In genomic region chr1:224541901-224542610, GRCh38 we compare ENCODE assay signal across 1 cellular context.
TF ChIP-seq lines count a peak whose summit lies in the region.

No MANE protein-coding gene starts in this region.

TF ChIP-seq in SK-N-SH, 30 proteins besides CTCF, POLR2A, EP300 and RAD21 (continued from another document):
- TF ChIP-seq, protein P1, sequence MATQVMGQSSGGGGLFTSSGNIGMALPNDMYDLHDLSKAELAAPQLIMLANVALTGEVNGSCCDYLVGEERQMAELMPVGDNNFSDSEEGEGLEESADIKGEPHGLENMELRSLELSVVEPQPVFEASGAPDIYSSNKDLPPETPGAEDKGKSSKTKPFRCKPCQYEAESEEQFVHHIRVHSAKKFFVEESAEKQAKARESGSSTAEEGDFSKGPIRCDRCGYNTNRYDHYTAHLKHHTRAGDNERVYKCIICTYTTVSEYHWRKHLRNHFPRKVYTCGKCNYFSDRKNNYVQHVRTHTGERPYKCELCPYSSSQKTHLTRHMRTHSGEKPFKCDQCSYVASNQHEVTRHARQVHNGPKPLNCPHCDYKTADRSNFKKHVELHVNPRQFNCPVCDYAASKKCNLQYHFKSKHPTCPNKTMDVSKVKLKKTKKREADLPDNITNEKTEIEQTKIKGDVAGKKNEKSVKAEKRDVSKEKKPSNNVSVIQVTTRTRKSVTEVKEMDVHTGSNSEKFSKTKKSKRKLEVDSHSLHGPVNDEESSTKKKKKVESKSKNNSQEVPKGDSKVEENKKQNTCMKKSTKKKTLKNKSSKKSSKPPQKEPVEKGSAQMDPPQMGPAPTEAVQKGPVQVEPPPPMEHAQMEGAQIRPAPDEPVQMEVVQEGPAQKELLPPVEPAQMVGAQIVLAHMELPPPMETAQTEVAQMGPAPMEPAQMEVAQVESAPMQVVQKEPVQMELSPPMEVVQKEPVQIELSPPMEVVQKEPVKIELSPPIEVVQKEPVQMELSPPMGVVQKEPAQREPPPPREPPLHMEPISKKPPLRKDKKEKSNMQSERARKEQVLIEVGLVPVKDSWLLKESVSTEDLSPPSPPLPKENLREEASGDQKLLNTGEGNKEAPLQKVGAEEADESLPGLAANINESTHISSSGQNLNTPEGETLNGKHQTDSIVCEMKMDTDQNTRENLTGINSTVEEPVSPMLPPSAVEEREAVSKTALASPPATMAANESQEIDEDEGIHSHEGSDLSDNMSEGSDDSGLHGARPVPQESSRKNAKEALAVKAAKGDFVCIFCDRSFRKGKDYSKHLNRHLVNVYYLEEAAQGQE (IDR thresholded peaks at IDR 0.05; ENCODE audit: low read depth, low read length), result no peak
- no peak for TF ChIP-seq CHD2 (IDR thresholded peaks at IDR 0.05; ENCODE audit: low read length, partially characterized antibody)
- TF ChIP-seq SIN3A (IDR thresholded peaks at IDR 0.05; ENCODE audit: borderline replicate concordance, low read depth, low read length), result no peak
- TF ChIP-seq JUND (IDR thresholded peaks at IDR 0.05), result no peak
- no peak for TF ChIP-seq NRF1 (IDR thresholded peaks at IDR 0.05; ENCODE audit: low read depth, low read length)
- no peak for TF ChIP-seq USF1 (IDR thresholded peaks at IDR 0.05; ENCODE audit: borderline replicate concordance, low read depth)
- no peak for TF ChIP-seq RCOR1 (IDR thresholded peaks at IDR 0.05; ENCODE audit: low read length)
- TF ChIP-seq, protein P2, sequence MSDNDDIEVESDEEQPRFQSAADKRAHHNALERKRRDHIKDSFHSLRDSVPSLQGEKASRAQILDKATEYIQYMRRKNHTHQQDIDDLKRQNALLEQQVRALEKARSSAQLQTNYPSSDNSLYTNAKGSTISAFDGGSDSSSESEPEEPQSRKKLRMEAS (IDR thresholded peaks at IDR 0.05; ENCODE audit: low read depth), result peak; percentile 83
- TF ChIP-seq NFIC (IDR thresholded peaks at IDR 0.05; ENCODE audit: borderline replicate concordance), result peak; percentile 37; the same call in 1 of the 2 replicates
- TF ChIP-seq FOSL2 (IDR thresholded peaks at IDR 0.05; ENCODE audit: borderline replicate concordance, low read depth), result no peak
- TF ChIP-seq SMC3 (IDR thresholded peaks at IDR 0.05; ENCODE audit: low read depth, low read length), result no peak
- no peak for TF ChIP-seq POLR2AphosphoS5 (IDR thresholded peaks at IDR 0.05; ENCODE audit: low read depth, low read length)
- no peak for TF ChIP-seq TAF1 (IDR thresholded peaks at IDR 0.05; ENCODE audit: borderline replicate concordance, low read depth, low read length)
- TF ChIP-seq MEF2A (IDR thresholded peaks at IDR 0.05; ENCODE audit: borderline replicate concordance, low read depth), result no peak
- TF ChIP-seq FOXJ3 (CRISPR knock-in tag; IDR thresholded peaks at IDR 0.05), result no peak
- TF ChIP-seq ELF1 (IDR thresholded peaks at IDR 0.05), result no peak
- no peak for TF ChIP-seq IRF3 (IDR thresholded peaks at IDR 0.05; ENCODE audit: low read depth, low read length)
